Comparison of ENCODE assay signal across 26 cellular contexts in genomic region chr10:89792187-89792586, GRCh38.
"Had no signal": no experiment of that assay in that cellular context is flagged by ENCODE, and none has a peak within 500 bp of the region (broad histone marks: within the 10 kb centered on the region; RNA-seq: fewer than 3 reads in every experiment).

No MANE protein-coding gene starts in this region.

- H3K9me3 ChIP-seq: esophagus muscularis mucosa, lower lobe of right lung, right lobe of liver, tibial artery had no signal

- DNase-seq: activated B cell treated with CpG ODN at 0.5 μM for 24 hours; activated CD4-positive, alpha-beta T cell treated with anti-CD3 and anti-CD28 coated beads for 36 hours; activated CD4-positive, alpha-beta T cell treated with anti-CD3 and anti-CD28 coated beads, Interleukin-2, amount 50 U/mL, for 4 hours; activated CD8-positive, alpha-beta memory T cell treated with anti-CD3 and anti-CD28 coated beads, Interleukin-2, amount 50 U/mL, for 48 hours; activated effector memory CD4-positive, alpha-beta T cell treated with Interleukin-2 at 50 U/mL for 16 hours; activated naive CD4-positive, alpha-beta T cell treated with anti-CD3 and anti-CD28 coated beads for 36 hours; activated naive CD8-positive, alpha-beta T cell treated with anti-CD3 and anti-CD28 coated beads, Interleukin-2, amount 10 ng/mL, durations not matched to agents 7 days and 5 days; activated T-cell treated with anti-CD3 and anti-CD28 coated beads, Interleukin-2, amount 50 U/mL, for 72 hours; amniotic stem cell; effector CD8-positive, alpha-beta T cell; kidney; lower lobe of right lung; naive thymus-derived CD4-positive, alpha-beta T cell; posterior cingulate gyrus; right lobe of liver; stimulated activated CD4-positive, alpha-beta T cell treated with anti-CD3 and anti-CD28 coated beads, Interleukin-2, amount 100 ng/mL, for 24 hours; stimulated activated naive CD8-positive, alpha-beta T cell treated with anti-CD3 and anti-CD28 coated beads, Interleukin-15, amount 100 ng/mL, for 72 hours; T-helper 17 cell; tibial artery had no signal

- H3K27ac ChIP-seq: cardiac muscle cell, esophagus muscularis mucosa, lower lobe of right lung, neural progenitor cell, right lobe of liver, skin epidermis, tibial artery had no signal

- H3K4me1 Mint-ChIP-seq: stimulated activated effector memory CD8-positive, alpha-beta T cell treated with anti-CD3 and anti-CD28 coated beads, Interleukin-12 subunit alpha, Interleukin-12 subunit beta, amount 100 ng/mL, for 72 hours had no signal

- H3K27ac Mint-ChIP-seq: activated B cell treated with CpG ODN at 0.5 μM for 24 hours; activated CD4-positive, alpha-beta T cell treated with anti-CD3 and anti-CD28 coated beads for 36 hours; activated naive CD4-positive, alpha-beta T cell treated with anti-CD3 and anti-CD28 coated beads for 36 hours; activated naive CD8-positive, alpha-beta T cell treated with anti-CD3 and anti-CD28 coated beads, Interleukin-2, amount 10 ng/mL, durations not matched to agents 7 days and 5 days; activated T-cell treated with anti-CD3 and anti-CD28 coated beads, Interleukin-2, amount 50 U/mL, for 72 hours; dendritic cell treated with granulocyte-macrophage colony-stimulating factor and Interleukin-4, amounts not matched to agents 40 ng/mL and 50 ng/mL, for 4 days; naive thymus-derived CD4-positive, alpha-beta T cell; stimulated activated effector memory CD8-positive, alpha-beta T cell treated with anti-CD3 and anti-CD28 coated beads, Interleukin-12 subunit alpha, Interleukin-12 subunit beta, amount 100 ng/mL, for 72 hours; stimulated activated naive CD8-positive, alpha-beta T cell treated with anti-CD3 and anti-CD28 coated beads, Interleukin-15, amount 100 ng/mL, for 72 hours; T-helper 17 cell had no signal

- H3K4me1 ChIP-seq: esophagus muscularis mucosa, lower lobe of right lung, right lobe of liver, tibial artery had no signal

- H3K36me3 Mint-ChIP-seq: activated naive CD8-positive, alpha-beta T cell treated with anti-CD3 and anti-CD28 coated beads, Interleukin-2, amount 10 ng/mL, durations not matched to agents 7 days and 5 days; naive thymus-derived CD4-positive, alpha-beta T cell; neural progenitor cell; stimulated activated effector memory CD8-positive, alpha-beta T cell treated with anti-CD3 and anti-CD28 coated beads, Interleukin-12 subunit alpha, Interleukin-12 subunit beta, amount 100 ng/mL, for 72 hours had no signal

- H3K27me3 ChIP-seq: cardiac muscle cell, esophagus muscularis mucosa, neural progenitor cell, right lobe of liver, tibial artery had no signal

- ATAC-seq: activated CD4-positive, alpha-beta T cell treated with anti-CD3 and anti-CD28 coated beads for 36 hours; activated T-cell treated with anti-CD3 and anti-CD28 coated beads, Interleukin-2, amount 50 U/mL, for 72 hours; left lobe of liver; lower lobe of right lung; naive thymus-derived CD4-positive, alpha-beta T cell; right lobe of liver; stimulated activated effector memory CD8-positive, alpha-beta T cell treated with anti-CD3 and anti-CD28 coated beads, Interleukin-12 subunit alpha, Interleukin-12 subunit beta, amount 100 ng/mL, for 72 hours; stimulated activated naive CD8-positive, alpha-beta T cell treated with anti-CD3 and anti-CD28 coated beads, Interleukin-15, amount 100 ng/mL, for 72 hours; T-helper 17 cell had no signal

- H3K27me3 Mint-ChIP-seq: activated B cell treated with CpG ODN at 0.5 μM for 24 hours; activated naive CD8-positive, alpha-beta T cell treated with anti-CD3 and anti-CD28 coated beads, Interleukin-2, amount 10 ng/mL, durations not matched to agents 7 days and 5 days; dendritic cell treated with granulocyte-macrophage colony-stimulating factor and Interleukin-4, amounts not matched to agents 40 ng/mL and 50 ng/mL, for 4 days had no signal

- H3K4me3 ChIP-seq: cardiac muscle cell, esophagus muscularis mucosa, lower lobe of right lung, neural progenitor cell, right lobe of liver, skin epidermis, tibial artery had no signal

- H3K4me3 Mint-ChIP-seq: activated B cell treated with CpG ODN at 0.5 μM for 24 hours; activated CD4-positive, alpha-beta T cell treated with anti-CD3 and anti-CD28 coated beads for 36 hours; activated naive CD4-positive, alpha-beta T cell treated with anti-CD3 and anti-CD28 coated beads for 36 hours; activated naive CD8-positive, alpha-beta T cell treated with anti-CD3 and anti-CD28 coated beads, Interleukin-2, amount 10 ng/mL, durations not matched to agents 7 days and 5 days; activated T-cell treated with anti-CD3 and anti-CD28 coated beads, Interleukin-2, amount 50 U/mL, for 72 hours; dendritic cell treated with granulocyte-macrophage colony-stimulating factor and Interleukin-4, amounts not matched to agents 40 ng/mL and 50 ng/mL, for 4 days; naive thymus-derived CD4-positive, alpha-beta T cell; neural progenitor cell; stimulated activated effector memory CD8-positive, alpha-beta T cell treated with anti-CD3 and anti-CD28 coated beads, Interleukin-12 subunit alpha, Interleukin-12 subunit beta, amount 100 ng/mL, for 72 hours; stimulated activated naive CD8-positive, alpha-beta T cell treated with anti-CD3 and anti-CD28 coated beads, Interleukin-15, amount 100 ng/mL, for 72 hours; T-helper 17 cell had no signal

- H3K36me3 ChIP-seq: cardiac muscle cell, esophagus muscularis mucosa, lower lobe of right lung, neural progenitor cell, right lobe of liver, tibial artery had no signal

- H3K9me3 Mint-ChIP-seq: activated naive CD4-positive, alpha-beta T cell treated with anti-CD3 and anti-CD28 coated beads for 36 hours; activated naive CD8-positive, alpha-beta T cell treated with anti-CD3 and anti-CD28 coated beads, Interleukin-2, amount 10 ng/mL, durations not matched to agents 7 days and 5 days; activated T-cell treated with anti-CD3 and anti-CD28 coated beads, Interleukin-2, amount 50 U/mL, for 72 hours; dendritic cell treated with granulocyte-macrophage colony-stimulating factor and Interleukin-4, amounts not matched to agents 40 ng/mL and 50 ng/mL, for 4 days; neural progenitor cell; stimulated activated effector memory CD8-positive, alpha-beta T cell treated with anti-CD3 and anti-CD28 coated beads, Interleukin-12 subunit alpha, Interleukin-12 subunit beta, amount 100 ng/mL, for 72 hours; stimulated activated naive CD8-positive, alpha-beta T cell treated with anti-CD3 and anti-CD28 coated beads, Interleukin-15, amount 100 ng/mL, for 72 hours had no signal
